In the genomic region with DNA sequence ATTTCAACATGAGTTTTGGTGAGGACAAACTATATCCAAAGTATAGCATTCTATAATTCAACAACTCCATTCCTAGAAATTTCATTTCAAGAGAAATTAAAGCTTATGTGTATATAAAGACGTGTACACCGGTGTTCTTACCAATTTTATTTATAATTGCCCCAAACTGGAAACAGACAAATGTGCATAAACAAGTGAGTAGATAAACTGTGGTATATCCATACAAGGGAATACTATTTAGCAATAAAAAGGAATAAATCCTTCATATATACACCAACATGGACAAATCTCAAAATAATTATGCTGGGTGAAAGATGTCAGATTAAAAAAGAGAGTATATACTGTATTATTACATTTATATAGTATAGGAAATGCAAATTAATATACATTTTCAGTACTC, we compare ENCODE assay signal across 12 cellular contexts. TPM values are rescaled to one million over a fixed set of nuclear protein-coding genes. Genes with fewer than 3 reads are reported as not detected.
"Had no signal": no experiment of that assay in that cellular context is flagged by ENCODE, and none has a peak within 500 bp of the region (broad histone marks: within the 10 kb centered on the region; RNA-seq: fewer than 3 reads in every experiment).

No MANE protein-coding gene starts in this region.

- ATAC-seq: GM23338, HCT116 had no signal

- H3K4me2 ChIP-seq: GM23338 had no signal

- H3K9me3 Mint-ChIP-seq: HFFc6 had no signal

- H3K9ac ChIP-seq: GM23248 had no signal

- H3K9me3 ChIP-seq: HAP-1 had no signal

- FAIRE-seq: H1, H54 had no signal

- H3K36me3 ChIP-seq: HAP-1 had no signal

- DNase-seq: GM23248, GOT3, H7, H9, HCEC 1CT, HFFc6 had no signal

- H3K4me3 ChIP-seq: GM23248, GM23338, HAP-1 had no signal

- H2AFZ ChIP-seq: GM23248, GM23338 had no signal

- H3K27ac ChIP-seq: GM23248 had no signal

- H3K27ac Mint-ChIP-seq: GM23338, H9, HFFc6 had no signal

- H3K4me3 Mint-ChIP-seq: GM23338, H9, HFFc6 had no signal

- H3K4me1 ChIP-seq: HAP-1 had no signal

- H3K4me1 Mint-ChIP-seq: GM23338, H9 had no signal

RNA-seq across cellular contexts. Expression of a gene that starts 42.0 kb away (rescaled TPM):
- total RNA-seq: GM23248, H4, HFFc6 had no signal
- polyA plus RNA-seq: GM23248 had no signal
